ENCODE assay signal across 19 cellular contexts in the genomic region with DNA sequence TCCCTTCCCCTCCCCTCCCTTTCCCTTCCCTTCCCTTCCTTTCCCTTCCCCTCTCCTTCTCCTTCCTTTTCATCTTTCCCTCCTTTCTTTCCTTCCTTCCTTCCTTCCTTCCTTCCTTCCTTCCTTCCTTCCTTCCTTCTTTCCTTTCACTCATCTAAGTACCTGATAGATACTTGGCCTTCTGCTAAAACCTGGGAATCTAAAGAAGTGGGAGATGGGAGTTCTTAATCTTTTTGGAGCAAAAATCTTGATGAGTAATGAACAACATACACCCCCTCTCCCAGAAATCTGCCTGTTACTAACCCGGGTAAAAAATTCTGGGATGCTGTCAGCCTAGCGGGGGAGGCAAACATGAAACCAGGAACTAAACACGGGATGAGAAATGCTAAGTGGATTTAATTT.
"Had no signal": no experiment of that assay in that cellular context is flagged by ENCODE, and none has a peak within 500 bp of the region (broad histone marks: within the 10 kb centered on the region; RNA-seq: fewer than 3 reads in every experiment).

No MANE protein-coding gene starts in this region.

- H3K9me3 ChIP-seq: psoas muscle, stomach, vagina had no signal

- H3K9me3 Mint-ChIP-seq: activated CD8-positive, alpha-beta T cell treated with anti-CD3 and anti-CD28 coated beads for 36 hours; activated naive CD8-positive, alpha-beta T cell treated with anti-CD3 and anti-CD28 coated beads, Interleukin-2, amount 50 U/mL, for 24 hours; activated T-helper 1 cell treated with anti-CD3 and anti-CD28 coated beads, Interleukin-12 subunit alpha, Interleukin-12 subunit beta, Interleukin-2, Interleukin-4 antibody, amounts not matched to agents 30 ng/mL and 10 ng/mL and 1 ng/mL, durations not matched to agents 14 hours and 24 hours and 36 hours; central memory CD8-positive, alpha-beta T cell; immature natural killer cell; natural killer cell treated with Interleukin-12 subunit alpha and Interleukin-12 subunit beta and Interleukin-15 and Interleukin-18, amount 100 ng/mL, for 72 hours; T-cell had no signal

- H3K36me3 Mint-ChIP-seq: immature natural killer cell; memory B cell; natural killer cell treated with Interleukin-12 subunit alpha and Interleukin-12 subunit beta and Interleukin-15 and Interleukin-18, amount 100 ng/mL, for 72 hours; T-cell had no signal

- H3K27ac Mint-ChIP-seq: activated CD8-positive, alpha-beta T cell treated with anti-CD3 and anti-CD28 coated beads for 36 hours; activated naive CD8-positive, alpha-beta T cell treated with anti-CD3 and anti-CD28 coated beads, Interleukin-2, amount 50 U/mL, for 24 hours; activated T-helper 1 cell treated with anti-CD3 and anti-CD28 coated beads, Interleukin-12 subunit alpha, Interleukin-12 subunit beta, Interleukin-2, Interleukin-4 antibody, amounts not matched to agents 30 ng/mL and 10 ng/mL and 1 ng/mL, durations not matched to agents 14 hours and 24 hours and 36 hours; memory B cell; natural killer cell treated with Interleukin-12 subunit alpha and Interleukin-12 subunit beta and Interleukin-15 and Interleukin-18, amount 100 ng/mL, for 72 hours; T-cell had no signal

- H3K27ac ChIP-seq: psoas muscle, stomach, vagina had no signal

- H3K27me3 Mint-ChIP-seq: activated CD8-positive, alpha-beta T cell treated with anti-CD3 and anti-CD28 coated beads for 36 hours; activated naive CD8-positive, alpha-beta T cell treated with anti-CD3 and anti-CD28 coated beads, Interleukin-2, amount 50 U/mL, for 24 hours had no signal

- H3K4me1 ChIP-seq: vagina had no signal

- DNase-seq: activated CD4-positive, alpha-beta T cell treated with anti-CD3 and anti-CD28 coated beads for 4 hours; activated CD8-positive, alpha-beta memory T cell treated with anti-CD3 and anti-CD28 coated beads, Interleukin-2, amount 50 U/mL, for 48 hours; activated CD8-positive, alpha-beta T cell treated with anti-CD3 and anti-CD28 coated beads for 36 hours; activated naive CD4-positive, alpha-beta T cell treated with Interleukin-2 at 50 U/mL for 16 hours; activated naive CD8-positive, alpha-beta T cell treated with anti-CD3 and anti-CD28 coated beads, Interleukin-2, amount 50 U/mL, for 24 hours; cortex of kidney; effector CD8-positive, alpha-beta T cell; immature natural killer cell; left colon; occipital lobe; stimulated activated CD4-positive, alpha-beta T cell treated with anti-CD3 and anti-CD28 coated beads, Interleukin-4, amount 100 ng/mL, for 24 hours; stomach; T-cell had no signal

- H3K4me3 ChIP-seq: psoas muscle, stomach, vagina had no signal

- ATAC-seq: activated CD8-positive, alpha-beta T cell treated with anti-CD3 and anti-CD28 coated beads for 36 hours; activated naive CD8-positive, alpha-beta T cell treated with anti-CD3 and anti-CD28 coated beads, Interleukin-2, amount 50 U/mL, for 24 hours; left colon; natural killer cell treated with Interleukin-12 subunit alpha and Interleukin-12 subunit beta and Interleukin-15 and Interleukin-18, amount 100 ng/mL, for 72 hours; T-cell had no signal

- H3K4me1 Mint-ChIP-seq: activated naive CD8-positive, alpha-beta T cell treated with anti-CD3 and anti-CD28 coated beads, Interleukin-2, amount 50 U/mL, for 24 hours; central memory CD8-positive, alpha-beta T cell; immature natural killer cell; memory B cell; T-cell had no signal

- H3K27me3 ChIP-seq: stomach, vagina had no signal

- H3K4me3 Mint-ChIP-seq: activated CD8-positive, alpha-beta T cell treated with anti-CD3 and anti-CD28 coated beads for 36 hours; activated naive CD8-positive, alpha-beta T cell treated with anti-CD3 and anti-CD28 coated beads, Interleukin-2, amount 50 U/mL, for 24 hours; activated T-helper 1 cell treated with anti-CD3 and anti-CD28 coated beads, Interleukin-12 subunit alpha, Interleukin-12 subunit beta, Interleukin-2, Interleukin-4 antibody, amounts not matched to agents 30 ng/mL and 10 ng/mL and 1 ng/mL, durations not matched to agents 14 hours and 24 hours and 36 hours; central memory CD8-positive, alpha-beta T cell; immature natural killer cell; memory B cell; natural killer cell treated with Interleukin-12 subunit alpha and Interleukin-12 subunit beta and Interleukin-15 and Interleukin-18, amount 100 ng/mL, for 72 hours; T-cell had no signal

- H3K36me3 ChIP-seq: stomach, vagina had no signal
